8 cellular contexts compared by ENCODE assay signal in the genomic region with DNA sequence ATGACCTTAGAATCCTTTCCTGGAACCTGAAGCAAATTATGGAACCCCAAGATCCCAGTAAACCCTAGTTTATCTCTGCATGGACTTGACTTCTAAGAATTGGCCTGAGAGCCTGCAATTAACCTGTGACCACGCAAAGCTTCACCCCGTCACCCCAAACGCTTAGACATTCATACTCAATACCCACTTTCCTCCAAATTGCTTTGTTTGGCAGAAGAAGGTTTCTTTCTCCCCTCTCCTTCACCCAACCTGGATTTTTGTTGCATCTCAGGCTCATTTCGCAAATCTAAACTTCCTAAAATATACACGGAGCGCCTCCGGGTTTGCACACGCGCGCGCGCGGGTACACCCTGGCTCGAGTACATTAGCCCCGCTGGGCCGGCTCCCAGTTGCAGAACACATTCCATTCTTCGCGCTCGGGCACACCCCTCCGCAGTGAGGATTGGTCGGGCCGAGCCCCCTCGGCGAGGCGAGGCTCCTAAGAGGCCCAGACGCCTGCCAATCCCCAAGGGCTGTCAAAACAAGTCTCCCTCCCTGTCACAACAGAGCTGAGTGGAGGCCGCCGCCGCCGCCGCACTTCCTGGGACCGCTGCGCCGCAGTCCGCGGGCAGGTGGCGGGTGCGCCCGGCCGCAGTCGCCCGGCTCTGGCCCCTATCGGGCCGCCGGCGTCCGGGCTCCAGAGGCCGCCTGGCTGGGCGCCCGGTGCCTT. TPM values are rescaled to one million over a fixed set of nuclear protein-coding genes. Genes with fewer than 3 reads are reported as not detected.
DNase-seq lines count a peak whose midpoint lies in the region; ATAC-seq and TF ChIP-seq lines count a peak whose summit lies in the region.

A gene (plus strand): TSS at position 545 of the 709 bp plus-strand sequence.

- H3K27me3 Mint-ChIP-seq in naive thymus-derived CD8-positive, alpha-beta T cell, result peaks cover 0 to 28% (median 0%) of the 10 kb centered on the region in 5 donors
- H3K27me3 Mint-ChIP-seq in stimulated activated memory B cell treated with anti-CD40 and anti-IgM and Interleukin-4, amounts not matched to agents 10 μg/mL and 1 μg/mL and 100 μg/mL, for 72 hours, result peaks cover 67% of the 10 kb centered on the region

- DNase-seq in DMS53 (lab: John Stamatoyannopoulos, UW), result peak; percentile 95
- DNase-seq in RWPE1 (ENCODE audit: low spot score), result peak; percentile 88
- peak; percentile 83 for DNase-seq in activated T-helper 9 cell treated with anti-CD3 and anti-CD28 coated beads, Interleukin-2, amount 50 U/mL, for 16 hours (ENCODE audit: low read depth)
- DNase-seq in fibroblast of mammary gland (ENCODE audit: low read depth), result peak; percentile 84
- DNase-seq in naive thymus-derived CD8-positive, alpha-beta T cell, result peak; percentile 83 to 96 (median 88)

- no peaks in the 10 kb centered on the region for H3K36me3 ChIP-seq in KOPT-K1 (ENCODE audit: insufficient read depth, low read length)

- POLR2A ChIA-PET in RWPE1 (lab: Yijun Ruan, JAX; ENCODE audit: low non-redundant PET), result no interaction called here
- POLR2A ChIA-PET in naive thymus-derived CD8-positive, alpha-beta T cell (lab: Charles Lee), result interaction anchor here (1.0 to 1.4 kb wide), 6 partner anchors 9 to 492 kb away, joined by 3 to 8 read pairs (median 5); a partner anchor contains a TSS

- TF ChIP-seq CTCF in RWPE1 (conservative IDR thresholded peaks at IDR 0.05; ENCODE audit: low read depth) (no peak), fibroblast of mammary gland (conservative IDR thresholded peaks at IDR 0.05; ENCODE audit: control insufficient read depth, insufficient read depth, low read depth, low read length) (no peak)

- H3K9me3 Mint-ChIP-seq in naive thymus-derived CD8-positive, alpha-beta T cell, result no peaks in the 10 kb centered on the region
- no peaks in the 10 kb centered on the region for H3K9me3 Mint-ChIP-seq in stimulated activated memory B cell treated with anti-CD40 and anti-IgM and Interleukin-4, amounts not matched to agents 10 μg/mL and 1 μg/mL and 100 μg/mL, for 72 hours

- CTCF ChIA-PET in RWPE1 (lab: Yijun Ruan, JAX), result interaction anchor here (1.5 kb wide), 1 partner anchor 492 kb away, joined by 7 read pairs; no protein-coding TSS in a partner anchor

- peak within 1 kb of the TSS; percentile 68 to 97 (median 92) for H3K27ac Mint-ChIP-seq in naive thymus-derived CD8-positive, alpha-beta T cell
- H3K27ac Mint-ChIP-seq in stimulated activated memory B cell treated with anti-CD40 and anti-IgM and Interleukin-4, amounts not matched to agents 10 μg/mL and 1 μg/mL and 100 μg/mL, for 72 hours, result no peak within 1 kb of the TSS

- peak within 1 kb of the TSS; percentile 55 for H3K4me3 ChIP-seq in fibroblast of mammary gland (ENCODE audit: control insufficient read depth, low read depth, low read length)

- H3K36me3 Mint-ChIP-seq in naive thymus-derived CD8-positive, alpha-beta T cell, result no peaks in the 10 kb centered on the region
- H3K36me3 Mint-ChIP-seq in stimulated activated memory B cell treated with anti-CD40 and anti-IgM and Interleukin-4, amounts not matched to agents 10 μg/mL and 1 μg/mL and 100 μg/mL, for 72 hours, result no peaks in the 10 kb centered on the region

- peak; percentile 100 for ATAC-seq in GM21825 (IDR thresholded peaks at IDR 0.05; ENCODE audit: unreplicated experiment)
- ATAC-seq in naive thymus-derived CD8-positive, alpha-beta T cell, result peak; percentile 96 to 98
- ATAC-seq in stimulated activated memory B cell treated with anti-CD40 and anti-IgM and Interleukin-4, amounts not matched to agents 10 μg/mL and 1 μg/mL and 100 μg/mL, for 72 hours, result peak; percentile 96

- no peaks in the 10 kb centered on the region for H3K9me3 ChIP-seq in KOPT-K1 (ENCODE audit: insufficient read depth, low read length, poor library complexity, severe bottlenecking)

- H3K4me3 Mint-ChIP-seq in naive thymus-derived CD8-positive, alpha-beta T cell, result peak within 1 kb of the TSS; percentile 92 to 98 (median 94)
- peak within 1 kb of the TSS; percentile 86 for H3K4me3 Mint-ChIP-seq in stimulated activated memory B cell treated with anti-CD40 and anti-IgM and Interleukin-4, amounts not matched to agents 10 μg/mL and 1 μg/mL and 100 μg/mL, for 72 hours

- H3K27ac ChIP-seq in KOPT-K1 (ENCODE audit: low read depth, low read length, poor library complexity, severe bottlenecking) (peak within 1 kb of the TSS; percentile 43), RWPE1 (no peak within 1 kb of the TSS)

- peaks cover 25 to 53% (median 46%) of the 10 kb centered on the region in 4 donors for H3K4me1 Mint-ChIP-seq in naive thymus-derived CD8-positive, alpha-beta T cell
- peaks cover 16% of the 10 kb centered on the region for H3K4me1 Mint-ChIP-seq in stimulated activated memory B cell treated with anti-CD40 and anti-IgM and Interleukin-4, amounts not matched to agents 10 μg/mL and 1 μg/mL and 100 μg/mL, for 72 hours

RNA-seq across cellular contexts. Expression of the gene that starts here (rescaled TPM):
- 1 to 10 TPM; 7.1 to 8.8 TPM for total RNA-seq in naive thymus-derived CD8-positive, alpha-beta T cell
- polyA plus RNA-seq in naive thymus-derived CD8-positive, alpha-beta T cell, result 1 to 10 TPM; 3.0 to 4.8 (median 4.1) TPM
